ENCODE assay signal across 8 cellular contexts in the genomic region with DNA sequence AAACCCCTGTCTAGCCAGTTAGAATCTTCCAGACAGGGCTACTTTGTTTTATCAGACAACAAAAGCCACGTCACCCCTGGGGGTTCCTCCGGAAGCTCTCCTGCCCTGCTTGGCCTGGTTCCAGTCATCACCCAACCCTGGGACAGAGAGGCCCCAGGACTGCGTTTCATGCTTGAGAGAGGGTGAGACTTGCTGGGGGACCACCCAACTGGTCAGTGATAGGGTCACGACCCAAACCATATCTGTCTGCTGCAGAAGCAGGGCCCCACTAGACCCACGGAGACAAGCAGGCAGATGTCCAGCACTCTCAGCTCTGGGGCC. TPM values are rescaled to one million over a fixed set of nuclear protein-coding genes. Genes with fewer than 3 reads are reported as not detected.
A peak's percentile ranks its signal among the peaks of the same experiment; 100 is the strongest.
DNase-seq lines count a peak whose midpoint lies in the region; ATAC-seq, FAIRE-seq and TF ChIP-seq lines count a peak whose summit lies in the region.

No MANE protein-coding gene starts in this region.

- no peak for TF ChIP-seq POLR2A in vagina (IDR thresholded peaks at IDR 0.05)

- intact Hi-C loops in activated CD4-positive, alpha-beta T cell treated with anti-CD3 and anti-CD28 coated beads for 36 hours (cut with DNase I, micrococcal nuclease): loop anchor here in 1 of 2 experiments (5.0 to 10.0 kb wide), 2 partner anchors 815 to 1148 kb away; partner anchors contain the start of genes DCP1A and MANF
- intact Hi-C loops in colonic mucosa (cut with DNase I): no loop called here
- intact Hi-C loops in vagina (cut with DNase I): loop anchor here (5.0 to 10.0 kb wide), 2 partner anchors 58 to 155 kb away; partner anchors contain the start of genes GNL3 and PBRM1

- peaks cover 13% of the 10 kb centered on the region for H3K4me1 ChIP-seq in colonic mucosa
- H3K4me1 ChIP-seq in vagina: peaks cover 68% of the 10 kb centered on the region

- H3K4me3 ChIP-seq in colonic mucosa (peak overlapping the region; percentile 56), vagina (peak overlapping the region; percentile 64 to 77)

- H3K27me3 Mint-ChIP-seq in activated CD4-positive, alpha-beta T cell treated with anti-CD3 and anti-CD28 coated beads for 36 hours: no peaks in the 10 kb centered on the region
- H3K27me3 Mint-ChIP-seq in memory B cell: no peaks in the 10 kb centered on the region

- H3K9me3 Mint-ChIP-seq in activated CD4-positive, alpha-beta T cell treated with anti-CD3 and anti-CD28 coated beads for 36 hours (ENCODE audit: low read depth): no peaks in the 10 kb centered on the region
- no peaks in the 10 kb centered on the region for H3K9me3 Mint-ChIP-seq in memory B cell

- H3K9me3 ChIP-seq in colonic mucosa (no peaks in the 10 kb centered on the region), vagina (no peaks in the 10 kb centered on the region)

- H3K36me3 Mint-ChIP-seq in activated CD4-positive, alpha-beta T cell treated with anti-CD3 and anti-CD28 coated beads for 36 hours (ENCODE audit: low read depth): peaks cover 9% of the 10 kb centered on the region
- H3K36me3 Mint-ChIP-seq in memory B cell: no peaks in the 10 kb centered on the region

- CTCF ChIA-PET in activated CD4-positive, alpha-beta T cell treated with anti-CD3 and anti-CD28 coated beads for 36 hours (lab: Charles Lee): interaction anchor here (0.6 kb wide), 1 partner anchor 8 kb away, joined by 3 read pairs; no protein-coding TSS in a partner anchor

- H3K27ac ChIP-seq in colonic mucosa (no peak overlapping the region), vagina (peak overlapping the region; percentile 59)

- no peak for FAIRE-seq in RCC 7860 (lab: Jason Lieb, UNC)

- H3K27me3 ChIP-seq in colonic mucosa: no peaks in the 10 kb centered on the region
- no peaks in the 10 kb centered on the region for H3K27me3 ChIP-seq in vagina

- H3K36me3 ChIP-seq in colonic mucosa (no peaks in the 10 kb centered on the region), vagina (peaks cover 0 to under 1% of the 10 kb centered on the region in 2 donors)

- no peak for TF ChIP-seq CTCF in colonic mucosa (IDR thresholded peaks at IDR 0.05)
- no peak for TF ChIP-seq CTCF in vagina (IDR thresholded peaks at IDR 0.05)

- H3K27ac Mint-ChIP-seq in activated CD4-positive, alpha-beta T cell treated with anti-CD3 and anti-CD28 coated beads for 36 hours: no peak overlapping the region
- H3K27ac Mint-ChIP-seq in memory B cell: no peak overlapping the region

- POLR2A ChIA-PET in activated CD4-positive, alpha-beta T cell treated with anti-CD3 and anti-CD28 coated beads for 36 hours (lab: Charles Lee): interaction anchor here (0.6 kb wide), 1 partner anchor 39 kb away, joined by 3 read pairs; no protein-coding TSS in a partner anchor

- no peak for ATAC-seq in activated CD4-positive, alpha-beta T cell treated with anti-CD3 and anti-CD28 coated beads for 36 hours
- ATAC-seq in memory B cell (ENCODE audit: low read depth) (no peak), HG03342 (IDR thresholded peaks at IDR 0.05; ENCODE audit: unreplicated experiment) (no peak)

- H3K9ac ChIP-seq in colonic mucosa (ENCODE audit: low read depth in 2 of 2, low read length in 2 of 2): peak overlapping the region; percentile 52 to 58

- peak; percentile 58 for DNase-seq in activated CD4-positive, alpha-beta T cell treated with anti-CD3 and anti-CD28 coated beads for 36 hours
- DNase-seq in activated CD4-positive, alpha-beta T cell treated with anti-CD3 and anti-CD28 coated beads, Interleukin-2, amount 50 U/mL, for 4 hours: no peak
- DNase-seq in RCC 7860 (ENCODE audit: low spot score) (peak; percentile 39), colonic mucosa (no peak), memory B cell (ENCODE audit: low spot score in 2 of 2) (no peak), vagina (ENCODE audit: extremely low spot score in 2 of 2) (no peak), cerebellar nuclear complex (lab: John Stamatoyannopoulos, UW) (no peak)

- peaks cover 22% of the 10 kb centered on the region for H3K4me1 Mint-ChIP-seq in activated CD4-positive, alpha-beta T cell treated with anti-CD3 and anti-CD28 coated beads for 36 hours
- H3K4me1 Mint-ChIP-seq in memory B cell: peaks cover 9% of the 10 kb centered on the region

- peak overlapping the region; percentile 73 for H3K4me3 Mint-ChIP-seq in activated CD4-positive, alpha-beta T cell treated with anti-CD3 and anti-CD28 coated beads for 36 hours
- peak overlapping the region; percentile 75 for H3K4me3 Mint-ChIP-seq in memory B cell

RNA-seq across cellular contexts. Expression of gene NT5DC2, which starts 1.2 kb away (rescaled TPM):
- total RNA-seq in activated CD4-positive, alpha-beta T cell treated with anti-CD3 and anti-CD28 coated beads for 36 hours: 10 to 100 TPM; 35.6 to 59.1 TPM
- 10 to 100 TPM; 12.5 to 49.1 TPM for total RNA-seq in colonic mucosa
- total RNA-seq in vagina: 63.3 TPM

RNA-seq across cellular contexts. Expression of gene UQCC5, which starts 3.9 kb away (rescaled TPM):
- 10 to 100 TPM; 12.0 to 12.7 TPM for total RNA-seq in activated CD4-positive, alpha-beta T cell treated with anti-CD3 and anti-CD28 coated beads for 36 hours
- total RNA-seq in colonic mucosa: 10 to 100 TPM in 1 of 2 donors, 1 to 10 TPM in 1; 9.0 to 11.3 TPM
- 1.2 TPM for total RNA-seq in vagina

RNA-seq across cellular contexts. Expression of gene STAB1, which starts 37.3 kb away (rescaled TPM):
- total RNA-seq in activated CD4-positive, alpha-beta T cell treated with anti-CD3 and anti-CD28 coated beads for 36 hours: under 1 TPM; 0.09 to 0.14 TPM
- total RNA-seq in colonic mucosa: 10 to 100 TPM; 41.1 to 46.5 TPM
- total RNA-seq in vagina: 124 TPM

Comparison
In these comparisons a context has a peak if more than half of its experiments do, and no peak if none do; other contexts are left out.
1. DNase-seq: peak in activated CD4-positive, alpha-beta T cell treated with anti-CD3 and anti-CD28 coated beads for 36 hours (single experiment) and RCC 7860 (single experiment); none in activated CD4-positive, alpha-beta T cell treated with anti-CD3 and anti-CD28 coated beads, Interleukin-2, amount 50 U/mL, for 4 hours (0 of 2), colonic mucosa (single experiment), memory B cell (0 of 2), vagina (0 of 2) and cerebellar nuclear complex (0 of 2).
2. RNA of gene STAB1, which starts 37.3 kb away (total RNA-seq): 124 TPM in vagina (single experiment) and 41.1 to 46.5 TPM in colonic mucosa; 0.09 to 0.14 TPM in activated CD4-positive, alpha-beta T cell treated with anti-CD3 and anti-CD28 coated beads for 36 hours; every median in the first group is over 10 times any median in the second.